ENCODE assay signal across 8 cellular contexts in genomic region chr1:27773732-27774445, GRCh38. TPM values are rescaled to one million over a fixed set of nuclear protein-coding genes. Genes with fewer than 3 reads are reported as not detected.
DNase-seq lines count a peak whose midpoint lies in the region; ATAC-seq, FAIRE-seq and TF ChIP-seq lines count a peak whose summit lies in the region.

No MANE protein-coding gene starts in this region.

- no peak for DNase-seq in A673 (ENCODE audit: low spot score)
- peak; percentile 62 for DNase-seq in MV-4-11 (lab: John Stamatoyannopoulos, UW)
- no peak for DNase-seq in GM12878 (ENCODE audit: low read depth, low spot score)
- DNase-seq in inferior parietal cortex (ENCODE audit: extremely low spot score), result peak; percentile 8
- no peak for DNase-seq in stimulated activated naive B cell treated with anti-CD40 and anti-IgM and Interleukin-4, amounts not matched to agents 10 μg/mL and 1 μg/mL and 100 μg/mL, for 72 hours
- no peak for DNase-seq in NCI-H446 (lab: John Stamatoyannopoulos, UW)
- DNase-seq in NCI-H1930 (lab: John Stamatoyannopoulos, UW), result no peak

- peaks cover 8% of the 10 kb centered on the region; the same call in 1 of the 2 replicates for H4K20me1 ChIP-seq in GM12878 (ENCODE audit: control insufficient read depth, insufficient read depth)

- CTCF ChIA-PET in A673 (lab: Charles Lee), result interaction anchor here (2.0 kb wide), 1 partner anchor 48 kb away, joined by 8 read pairs; the partner anchor contains the start of gene FAM76A
- CTCF ChIA-PET in GM12878 (lab: Yijun Ruan, JAX), result interaction anchor here (0.6 to 5.3 kb wide), 11 partner anchors 11 to 1082 kb away, joined by 3 to 33 read pairs (median 3); partner anchors contain the start of genes FAM76A, IFI6 and WASF2

- H3K4me3 Mint-ChIP-seq in stimulated activated naive B cell treated with anti-CD40 and anti-IgM and Interleukin-4, amounts not matched to agents 10 μg/mL and 1 μg/mL and 100 μg/mL, for 72 hours, result peak overlapping the region; percentile 92 to 93

- WGBS in GM12878 (ENCODE audit: insufficient coverage, insufficient replicate concordance, low lambda C conversion rate, missing lambda C conversion rate), result 8% methylated on average over 7 of the region's 7 CpGs

- H3K4me1 Mint-ChIP-seq in stimulated activated naive B cell treated with anti-CD40 and anti-IgM and Interleukin-4, amounts not matched to agents 10 μg/mL and 1 μg/mL and 100 μg/mL, for 72 hours, result peaks cover 12 to 25% of the 10 kb centered on the region in 2 donors

- FAIRE-seq in GM12878 (lab: Jason Lieb, UNC), result no peak

- peak overlapping the region; percentile 68 for H3K4me2 ChIP-seq in GM12878 (ENCODE audit: control insufficient read depth, insufficient read depth)

- peak overlapping the region; percentile 88 for H2AFZ ChIP-seq in GM12878 (ENCODE audit: control insufficient read depth, low read depth, low read length)

- H3K4me1 ChIP-seq in A673 (ENCODE audit: insufficient read depth, low read length, poor library complexity, severe bottlenecking) (peaks cover 9% of the 10 kb centered on the region), GM12878 (ENCODE audit: control insufficient read depth, insufficient read depth, low read length) (peaks cover 6% of the 10 kb centered on the region)

- no peaks in the 10 kb centered on the region for H3K27me3 Mint-ChIP-seq in stimulated activated naive B cell treated with anti-CD40 and anti-IgM and Interleukin-4, amounts not matched to agents 10 μg/mL and 1 μg/mL and 100 μg/mL, for 72 hours

- no peaks in the 10 kb centered on the region for H3K9me3 Mint-ChIP-seq in stimulated activated naive B cell treated with anti-CD40 and anti-IgM and Interleukin-4, amounts not matched to agents 10 μg/mL and 1 μg/mL and 100 μg/mL, for 72 hours

- POLR2A ChIA-PET in A673 (lab: Charles Lee; ENCODE audit: low non-redundant PET) (interaction anchor here (0.6 kb wide), 1 partner anchor 39 kb away, joined by 3 read pairs; no protein-coding TSS in a partner anchor), GM12878 (lab: Charles Lee) (interaction anchor here (0.6 to 3.1 kb wide), 12 partner anchors 10 to 822 kb away, joined by 3 to 26 read pairs (median 4); partner anchors contain the start of genes FAM76A, IFI6 and RCC1)

- SMC1A ChIA-PET in GM12878 (lab: Charles Lee; ENCODE audit: uncharacterized antibody, unreplicated experiment), result interaction anchor here (0.8 to 5.4 kb wide), 11 partner anchors 11 to 149 kb away, joined by 3 to 35 read pairs (median 4); no protein-coding TSS in a partner anchor

- peak overlapping the region; percentile 94 for H3K9ac ChIP-seq in GM12878 (ENCODE audit: control insufficient read depth, insufficient read depth, low read length)

- intact Hi-C loops in A673 (cut with micrococcal nuclease; ENCODE audit: unreplicated experiment), result no loop called here
- intact Hi-C loops in GM12878 (cut with micrococcal nuclease; ENCODE audit: unreplicated experiment), result loop anchor here (2.0 to 10.0 kb wide), 3 partner anchors 49 to 471 kb away; partner anchors contain the start of genes FAM76A and IFI6

- in situ Hi-C loops in GM12878 (cut with MboI), result no loop called here

- peak overlapping the region; percentile 97 for H3K27ac Mint-ChIP-seq in stimulated activated naive B cell treated with anti-CD40 and anti-IgM and Interleukin-4, amounts not matched to agents 10 μg/mL and 1 μg/mL and 100 μg/mL, for 72 hours

- no peak for TF ChIP-seq POLR2A in GM12878 (IDR thresholded peaks at IDR 0.05; ENCODE audit: low read depth, low read length)

- peak; percentile 1 for ATAC-seq in GM18520 (IDR thresholded peaks at IDR 0.05; ENCODE audit: unreplicated experiment)
- peak; percentile 42 for ATAC-seq in GM12878
- peak; percentile 23 to 34 for ATAC-seq in stimulated activated naive B cell treated with anti-CD40 and anti-IgM and Interleukin-4, amounts not matched to agents 10 μg/mL and 1 μg/mL and 100 μg/mL, for 72 hours (replicated peaks)

- no peak for TF ChIP-seq EP300 in GM12878 (IDR thresholded peaks at IDR 0.05; ENCODE audit: borderline replicate concordance in 1 of 2, control insufficient read depth in 1 of 2, low read depth in 2 of 2, low read length in 2 of 2)

- H3K4me3 ChIP-seq in A673 (ENCODE audit: low read depth, low read length, poor library complexity, severe bottlenecking) (peak overlapping the region; percentile 69), GM12878 (peak overlapping the region; percentile 81)

- RAD21 ChIA-PET in GM12878 (lab: Charles Lee; ENCODE audit: unreplicated experiment), result interaction anchor here (1.1 to 3.2 kb wide), 8 partner anchors 48 to 314 kb away, joined by 3 to 41 read pairs (median 6); partner anchors contain the start of genes FAM76A, IFI6 and PPP1R8

- peak overlapping the region; percentile 70 for H3K27ac ChIP-seq in A673 (ENCODE audit: low read depth, low read length, poor library complexity, severe bottlenecking)
- H3K27ac ChIP-seq in GM12878 (ENCODE audit: control insufficient read depth, insufficient read depth), result peak overlapping the region; percentile 89

- no peaks in the 10 kb centered on the region for H3K9me3 ChIP-seq in A673 (ENCODE audit: low read depth, low read length, poor library complexity, severe bottlenecking)
- H3K9me3 ChIP-seq in GM12878 (replicated peaks; ENCODE audit: control insufficient read depth, insufficient read depth, low read length), result no peaks in the 10 kb centered on the region

- no peaks in the 10 kb centered on the region for H3K36me3 ChIP-seq in A673 (ENCODE audit: insufficient read depth, low read length, poor library complexity, severe bottlenecking)
- H3K36me3 ChIP-seq in GM12878 (ENCODE audit: control insufficient read depth in 2 of 2, insufficient read depth in 2 of 2, low read length in 1 of 2), result peaks cover 0 to 4% of the 10 kb centered on the region in 2 experiments; a peak in 2 of 4 replicates

- no peak for TF ChIP-seq RAD21 in GM12878 (IDR thresholded peaks at IDR 0.05; ENCODE audit: insufficient read depth, low read depth, low read length)

- TF ChIP-seq CTCF in A673 (conservative IDR thresholded peaks at IDR 0.05; ENCODE audit: low read depth, low read length) (no peak), GM12878 (IDR thresholded peaks at IDR 0.05 in 2 of 3, conservative IDR thresholded peaks at IDR 0.05 in 1 of 3; ENCODE audit: control insufficient read depth in 2 of 3, extremely low read depth in 1 of 3, insufficient read depth in 1 of 3, low read depth in 3 of 3, low read length in 3 of 3) (no peak)

- H3K79me2 ChIP-seq in GM12878 (ENCODE audit: control insufficient read depth, insufficient read depth, low read length), result peaks cover 57% of the 10 kb centered on the region

- H3K27me3 ChIP-seq in A673 (replicated peaks; ENCODE audit: insufficient read depth, low read depth, low read length, poor library complexity) (no peaks in the 10 kb centered on the region), GM12878 (replicated peaks in 1 of 2; ENCODE audit: control insufficient read depth in 2 of 2, insufficient read depth in 2 of 2, low read length in 1 of 2) (no peaks in the 10 kb centered on the region)

- TSS peak; percentile 53 for BruUV-seq in A673 (replicated peaks; lab: Mats Ljungman, UMichigan)
- no TSS peak for BruUV-seq in GM12878 (replicated peaks; lab: Mats Ljungman, UMichigan)

- peaks cover 7 to 13% of the 10 kb centered on the region in 2 donors for H3K36me3 Mint-ChIP-seq in stimulated activated naive B cell treated with anti-CD40 and anti-IgM and Interleukin-4, amounts not matched to agents 10 μg/mL and 1 μg/mL and 100 μg/mL, for 72 hours

RNA-seq across cellular contexts. Expression of gene STX12, which starts 0.9 kb away (rescaled TPM):
- total RNA-seq in A673 (2021) (22.5 and 24.5 TPM in 2 replicates), GM12878 (2014; rRNA removed) (29.9 and 32.7 TPM in 2 replicates), GM12878 (2014; rRNA removed; fragmentation: Illumina TruSeq; extraction: Trizol) (29.4 and 33.6 TPM in 2 replicates), GM12878 (2021) (24.5 and 29.3 TPM in 2 replicates)
- 74.7 and 75.4 TPM in 2 replicates for total RNA-seq in GM12878 (2013; cell fraction: nucleolus; rRNA removed)
- 9.5 TPM for polyA plus RNA-seq in GM12878 (2011; ENCODE audit: low read depth)
- polyA plus RNA-seq in GM12878 (2011; rRNA removed) (22.5 and 29.6 TPM in 2 replicates), GM12878 (2014; fragmentation: Illumina TruSeq; extraction: Trizol) (35.0 and 44.5 TPM in 2 replicates), GM12878 (2014; fragmentation: Nextera tagmentation; extraction: Ambion mirVana) (10 to 100 TPM; 23.5 to 26.9 TPM), GM12878 (2014; rRNA removed) (19.2 and 30.1 TPM in 2 replicates), GM12878 (2016; fragmentation: Nextera tagmentation; extraction: Ambion mirVana) (10 to 100 TPM; 20.2 to 25.5 TPM)
- 11.0 and 12.8 TPM in 2 replicates for polyA plus RNA-seq in GM12878 (2011; cell fraction: cytosol; rRNA removed)
- 28.9 and 31.3 TPM in 2 replicates for polyA plus RNA-seq in GM12878 (2011; cell fraction: nucleus; rRNA removed)
- polyA plus RNA-seq in GM12878 (2012), result 18.1 and 21.7 TPM in 2 replicates
- 19.5 and 23.7 TPM in 2 replicates for polyA minus RNA-seq in GM12878 (2011; rRNA and poly(A)+ RNA removed)
- 4.8 and 9.4 TPM in 2 replicates for polyA minus RNA-seq in GM12878 (2011; cell fraction: cytosol; rRNA and poly(A)+ RNA removed)
- 10.8 and 12.6 TPM in 2 replicates for polyA minus RNA-seq in GM12878 (2011; cell fraction: nucleus; rRNA and poly(A)+ RNA removed)

RNA-seq across cellular contexts. Expression of gene FAM76A, which starts 48.1 kb away (rescaled TPM):
- 15.6 and 17.9 TPM in 2 replicates for total RNA-seq in A673 (2021)
- 4.8 and 6.7 TPM in 2 replicates for total RNA-seq in GM12878 (2013; cell fraction: nucleolus; rRNA removed)
- 7.7 and 10.0 TPM in 2 replicates for total RNA-seq in GM12878 (2014; rRNA removed)
- 6.7 and 9.0 TPM in 2 replicates for total RNA-seq in GM12878 (2014; rRNA removed; fragmentation: Illumina TruSeq; extraction: Trizol)
- total RNA-seq in GM12878 (2021), result 7.6 and 9.4 TPM in 2 replicates
- 1.8 TPM for polyA plus RNA-seq in GM12878 (2011; ENCODE audit: low read depth)
- 6.0 and 7.9 TPM in 2 replicates for polyA plus RNA-seq in GM12878 (2011; rRNA removed)
- 3.0 and 3.5 TPM in 2 replicates for polyA plus RNA-seq in GM12878 (2011; cell fraction: cytosol; rRNA removed)
- 3.5 and 4.0 TPM in 2 replicates for polyA plus RNA-seq in GM12878 (2011; cell fraction: nucleus; rRNA removed)
- polyA plus RNA-seq in GM12878 (2012), result 2.2 and 3.6 TPM in 2 replicates
- 7.1 and 8.0 TPM in 2 replicates for polyA plus RNA-seq in GM12878 (2014; fragmentation: Illumina TruSeq; extraction: Trizol)
- 10 to 100 TPM in 1 of 2 experiments, 1 to 10 TPM in 1; 7.6 to 13.4 TPM for polyA plus RNA-seq in GM12878 (2014; fragmentation: Nextera tagmentation; extraction: Ambion mirVana)
- 4.7 and 5.4 TPM in 2 replicates for polyA plus RNA-seq in GM12878 (2014; rRNA removed)
- polyA plus RNA-seq in GM12878 (2016; fragmentation: Nextera tagmentation; extraction: Ambion mirVana), result 10 to 100 TPM in 1 of 2 experiments, 1 to 10 TPM in 1; 6.8 to 11.1 TPM
- polyA minus RNA-seq in GM12878 (2011; rRNA and poly(A)+ RNA removed), result 4.8 and 8.4 TPM in 2 replicates
- polyA minus RNA-seq in GM12878 (2011; cell fraction: cytosol; rRNA and poly(A)+ RNA removed), result 2.9 and 8.1 TPM in 2 replicates
- 3.0 and 4.0 TPM in 2 replicates for polyA minus RNA-seq in GM12878 (2011; cell fraction: nucleus; rRNA and poly(A)+ RNA removed)

RNA-seq across cellular contexts. Expression of gene PPP1R8, which starts 56.7 kb away (rescaled TPM):
- 60.9 and 68.8 TPM in 2 replicates for total RNA-seq in A673 (2021)
- 12.7 and 14.1 TPM in 2 replicates for total RNA-seq in GM12878 (2013; cell fraction: nucleolus; rRNA removed)
- 63.2 and 77.0 TPM in 2 replicates for total RNA-seq in GM12878 (2014; rRNA removed)
- total RNA-seq in GM12878 (2014; rRNA removed; fragmentation: Illumina TruSeq; extraction: Trizol), result 50.9 and 55.6 TPM in 2 replicates
- 47.2 and 50.3 TPM in 2 replicates for total RNA-seq in GM12878 (2021)
- polyA plus RNA-seq in GM12878 (2011; ENCODE audit: low read depth), result 21.4 TPM
- polyA plus RNA-seq in GM12878 (2011; rRNA removed), result 59.6 and 60.5 TPM in 2 replicates
- 53.4 and 54.1 TPM in 2 replicates for polyA plus RNA-seq in GM12878 (2011; cell fraction: cytosol; rRNA removed)
- 29.7 and 30.1 TPM in 2 replicates for polyA plus RNA-seq in GM12878 (2011; cell fraction: nucleus; rRNA removed)
- 28.2 and 29.3 TPM in 2 replicates for polyA plus RNA-seq in GM12878 (2012)
- 61.7 and 69.5 TPM in 2 replicates for polyA plus RNA-seq in GM12878 (2014; fragmentation: Illumina TruSeq; extraction: Trizol)
- polyA plus RNA-seq in GM12878 (2014; fragmentation: Nextera tagmentation; extraction: Ambion mirVana), result 10 to 100 TPM; 14.5 to 15.3 TPM
- 57.1 and 65.0 TPM in 2 replicates for polyA plus RNA-seq in GM12878 (2014; rRNA removed)
- polyA plus RNA-seq in GM12878 (2016; fragmentation: Nextera tagmentation; extraction: Ambion mirVana), result 10 to 100 TPM; 10.2 to 13.1 TPM
- 50.2 and 66.9 TPM in 2 replicates for polyA minus RNA-seq in GM12878 (2011; rRNA and poly(A)+ RNA removed)
- 22.6 and 23.4 TPM in 2 replicates for polyA minus RNA-seq in GM12878 (2011; cell fraction: cytosol; rRNA and poly(A)+ RNA removed)
- polyA minus RNA-seq in GM12878 (2011; cell fraction: nucleus; rRNA and poly(A)+ RNA removed), result 8.1 and 19.5 TPM in 2 replicates

Comparison
In these comparisons a context has a peak if more than half of its experiments do, and no peak if none do; other contexts are left out.
1. DNase-seq: peak in MV-4-11 (single experiment) and inferior parietal cortex (single experiment); none in A673 (single experiment), GM12878 (single experiment), stimulated activated naive B cell treated with anti-CD40 and anti-IgM and Interleukin-4, amounts not matched to agents 10 μg/mL and 1 μg/mL and 100 μg/mL, for 72 hours (single experiment), NCI-H446 (0 of 2) and NCI-H1930 (0 of 2).
2. Peak in every context shown above with its lines, with median percentiles within 50 percentile points of each other: ATAC-seq.